In the genomic region with DNA sequence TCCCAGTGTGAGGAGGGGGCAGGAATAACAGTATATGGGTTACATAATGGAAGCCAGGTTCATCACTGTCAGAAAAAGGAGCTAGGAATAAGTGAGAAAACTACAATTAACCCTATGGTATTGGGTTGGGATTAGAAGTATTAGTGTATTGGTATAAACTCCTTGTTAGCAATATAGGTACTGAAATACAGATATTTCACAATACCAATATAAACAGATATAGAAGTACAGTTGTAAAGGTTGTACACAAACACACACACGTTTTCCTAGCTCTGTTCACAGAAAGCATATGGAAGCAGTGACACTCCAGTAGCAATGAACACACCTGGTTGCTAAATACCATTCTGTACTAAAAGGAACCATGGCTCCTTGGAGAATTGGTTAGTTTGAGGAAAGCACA, we compare ENCODE assay signal across 34 cellular contexts.
"Had no signal": no experiment of that assay in that cellular context is flagged by ENCODE, and none has a peak within 500 bp of the region (broad histone marks: within the 10 kb centered on the region; RNA-seq: fewer than 3 reads in every experiment).

No MANE protein-coding gene starts in this region.

- H3K27ac ChIP-seq: brain microvascular endothelial cell, breast epithelium, VCaP had no signal

- H3K27me3 ChIP-seq: adrenal gland, body of pancreas, brain microvascular endothelial cell, breast epithelium had no signal

- DNase-seq: activated B cell treated with CpG ODN at 0.5 μM for 24 hours; activated CD4-positive, alpha-beta memory T cell treated with anti-CD3 and anti-CD28 coated beads for 36 hours; activated CD4-positive, alpha-beta T cell treated with anti-CD3 and anti-CD28 coated beads for 4 hours; activated CD4-positive, alpha-beta T cell treated with anti-CD3 and anti-CD28 coated beads, Interleukin-2, amount 10 ng/mL, durations not matched to agents 24 days and 14 days; activated CD4-positive, alpha-beta T cell treated with anti-CD3 and anti-CD28 coated beads, Interleukin-2, amount 50 U/mL, for 1 hour; activated CD4-positive, alpha-beta T cell treated with anti-CD3 and anti-CD28 coated beads, Interleukin-2, amount 50 U/mL, for 4 hours; activated CD4-positive, CD25-positive, alpha-beta regulatory T cell treated with anti-CD3 and anti-CD28 coated beads, Interleukin-2, amount 50 U/mL, for 72 hours; activated CD8-positive, alpha-beta memory T cell treated with anti-CD3 and anti-CD28 coated beads, Interleukin-2, amount 50 U/mL, for 4 hours; activated CD8-positive, alpha-beta T cell treated with anti-CD3 and anti-CD28 coated beads for 36 hours; activated effector memory CD4-positive, alpha-beta T cell treated with anti-CD3 and anti-CD28 coated beads, Interleukin-2, amount 50 U/mL, for 16 hours; activated gamma-delta T cell treated with Interleukin-2 at 50 U/mL for 16 hours; activated naive CD4-positive, alpha-beta T cell; activated naive CD4-positive, alpha-beta T cell treated with anti-CD3 and anti-CD28 coated beads for 36 hours; activated naive CD4-positive, alpha-beta T cell treated with anti-CD3 and anti-CD28 coated beads, Interleukin-2, amount 50 U/mL, for 16 hours; activated naive CD8-positive, alpha-beta T cell treated with anti-CD3 and anti-CD28 coated beads for 36 hours; activated T-cell treated with anti-CD3 and anti-CD28 coated beads for 4 hours; activated T-cell treated with anti-CD3 and anti-CD28 coated beads, Interleukin-2, amount 50 U/mL, for 1 hour; activated T-cell treated with anti-CD3 and anti-CD28 coated beads, Interleukin-2, amount 50 U/mL, for 4 hours; activated T-cell treated with anti-CD3 and anti-CD28 coated beads, Interleukin-2, amount 50 U/mL, for 72 hours; adrenal gland; amniotic stem cell; aorta; body of pancreas; brain microvascular endothelial cell; central memory CD4-positive, alpha-beta T cell; T-helper 1 cell; T-helper 2 cell; T-helper 9 cell had no signal

- H3K4me3 ChIP-seq: adrenal gland, body of pancreas, breast epithelium had no signal

- FAIRE-seq: astrocyte, TTC549 had no signal

- H3K9me3 ChIP-seq: adrenal gland, body of pancreas had no signal

- ATAC-seq: activated CD8-positive, alpha-beta T cell treated with anti-CD3 and anti-CD28 coated beads for 36 hours; activated naive CD4-positive, alpha-beta T cell treated with anti-CD3 and anti-CD28 coated beads, Interleukin-2, amount 50 U/mL, for 72 hours; activated T-cell treated with anti-CD3 and anti-CD28 coated beads, Interleukin-2, amount 50 U/mL, for 4 hours; activated T-cell treated with anti-CD3 and anti-CD28 coated beads, Interleukin-2, amount 50 U/mL, for 72 hours; activated T-helper 17 cell treated with anti-CD3 and anti-CD28 coated beads, Interleukin-2, amount 50 U/mL, for 72 hours; body of pancreas had no signal

- H3K4me1 ChIP-seq: adrenal gland, breast epithelium had no signal

- H3K36me3 ChIP-seq: adrenal gland, brain microvascular endothelial cell had no signal
